In genomic region chr17:7549401-7550055, GRCh38 we compare ENCODE assay signal across 8 cellular contexts. TPM values are rescaled to one million over a fixed set of nuclear protein-coding genes. Genes with fewer than 3 reads are reported as not detected.
DNase-seq lines count a peak whose midpoint lies in the region; ATAC-seq and TF ChIP-seq lines count a peak whose summit lies in the region.

No MANE protein-coding gene starts in this region.

- peaks cover 48% of the 10 kb centered on the region for H3K4me1 Mint-ChIP-seq in CD8-positive, alpha-beta T cell (ENCODE audit: low read depth)
- H3K4me1 Mint-ChIP-seq in effector memory CD8-positive, alpha-beta T cell (ENCODE audit: low read depth in 2 of 2): peaks cover 35 to 44% of the 10 kb centered on the region in 2 donors
- H3K4me1 Mint-ChIP-seq in naive B cell (peaks cover 40 to 64% (median 63%) of the 10 kb centered on the region in 3 donors), type B pancreatic cell (ENCODE audit: unreplicated experiment) (peaks cover 13% of the 10 kb centered on the region)

- H3K27ac Mint-ChIP-seq in CD8-positive, alpha-beta T cell: peak overlapping the region; percentile 90
- peak overlapping the region; percentile 3 to 94 for H3K27ac Mint-ChIP-seq in effector memory CD8-positive, alpha-beta T cell
- peak overlapping the region in 5 of 6 donors; percentile 49 to 96 (median 82) for H3K27ac Mint-ChIP-seq in naive B cell
- peak overlapping the region; percentile 82 for H3K27ac Mint-ChIP-seq in type B pancreatic cell

- no peaks in the 10 kb centered on the region for H3K36me3 ChIP-seq in CD8-positive, alpha-beta T cell (ENCODE audit: insufficient read depth, low read length)

- peak overlapping the region; percentile 84 for H3K4me3 Mint-ChIP-seq in CD8-positive, alpha-beta T cell
- peak overlapping the region; percentile 74 to 87 for H3K4me3 Mint-ChIP-seq in effector memory CD8-positive, alpha-beta T cell
- H3K4me3 Mint-ChIP-seq in naive B cell (peak overlapping the region; percentile 67 to 94 (median 88)), type B pancreatic cell (peak overlapping the region; percentile 82)

- peak in 3 of 7 experiments; percentile 40 to 68 (median 67) for DNase-seq in CD8-positive, alpha-beta T cell
- peak; percentile 52 for DNase-seq in activated CD4-positive, CD25-positive, alpha-beta regulatory T cell treated with anti-CD3 and anti-CD28 coated beads, Interleukin-2, amount 50 U/mL, for 72 hours
- DNase-seq in effector memory CD8-positive, alpha-beta T cell: peak in 1 of 3 experiments; percentile 24
- no peak for DNase-seq in naive B cell
- DNase-seq in type B pancreatic cell (ENCODE audit: extremely low spot score, unreplicated experiment): no peak
- DNase-seq in GM10266 (ENCODE audit: extremely low spot score): no peak
- DNase-seq in NCI-H1694 (lab: John Stamatoyannopoulos, UW): no peak

- peak overlapping the region; percentile 92 for H3K4me3 ChIP-seq in CD8-positive, alpha-beta T cell (ENCODE audit: low read depth, low read length)

- intact Hi-C loops in CD8-positive, alpha-beta T cell (cut with DNase I, micrococcal nuclease): loop anchor here in 1 of 2 experiments (1.0 to 5.0 kb wide), 3 partner anchors 12 to 112 kb away; partner anchors contain the start of genes FGF11, SENP3 and TMEM102

- H3K36me3 Mint-ChIP-seq in CD8-positive, alpha-beta T cell: peaks cover 11% of the 10 kb centered on the region
- H3K36me3 Mint-ChIP-seq in effector memory CD8-positive, alpha-beta T cell (ENCODE audit: insufficient read depth): peaks cover 10% of the 10 kb centered on the region
- H3K36me3 Mint-ChIP-seq in naive B cell (no peaks in the 10 kb centered on the region), type B pancreatic cell (no peaks in the 10 kb centered on the region)

- no peaks in the 10 kb centered on the region for H3K27me3 ChIP-seq in CD8-positive, alpha-beta T cell (ENCODE audit: insufficient read depth, low read length)

- no peaks in the 10 kb centered on the region for H3K9me3 Mint-ChIP-seq in CD8-positive, alpha-beta T cell
- H3K9me3 Mint-ChIP-seq in effector memory CD8-positive, alpha-beta T cell: no peaks in the 10 kb centered on the region
- H3K9me3 Mint-ChIP-seq in naive B cell (no peaks in the 10 kb centered on the region), type B pancreatic cell (no peaks in the 10 kb centered on the region)

- peak overlapping the region; percentile 78 for H3K27ac ChIP-seq in CD8-positive, alpha-beta T cell (ENCODE audit: low read depth, low read length)

- no peaks in the 10 kb centered on the region for H3K9me3 ChIP-seq in CD8-positive, alpha-beta T cell (ENCODE audit: low read length)

- CTCF ChIA-PET in CD8-positive, alpha-beta T cell (lab: Charles Lee): interaction anchor here (0.8 to 5.9 kb wide), 8 partner anchors 9 to 194 kb away, joined by 3 to 44 read pairs (median 3); partner anchors contain the start of genes SENP3, TNFSF13 and TP53

- POLR2A ChIA-PET in CD8-positive, alpha-beta T cell (lab: Charles Lee): interaction anchor here (0.6 to 1.6 kb wide), 7 partner anchors 11 to 213 kb away, joined by 3 to 6 read pairs (median 3); partner anchors contain the start of genes ACAP1, MPDU1 and TP53

- peaks cover 60% of the 10 kb centered on the region for H3K4me1 ChIP-seq in CD8-positive, alpha-beta T cell (ENCODE audit: insufficient read depth, low read length)

- ATAC-seq in CD8-positive, alpha-beta T cell: peak; percentile 69
- ATAC-seq in effector memory CD8-positive, alpha-beta T cell (replicated peaks): peak; percentile 54
- ATAC-seq in naive B cell (ENCODE audit: low read depth in 2 of 2) (peak; percentile 38 to 39), HG03457 (IDR thresholded peaks at IDR 0.05; ENCODE audit: unreplicated experiment) (no peak)

- no peak for TF ChIP-seq CTCF in CD8-positive, alpha-beta T cell (IDR thresholded peaks at IDR 0.05)
- TF ChIP-seq CTCF in type B pancreatic cell (conservative IDR thresholded peaks at IDR 0.05) (no peak), GM10266 (IDR thresholded peaks at IDR 0.05; ENCODE audit: control insufficient read depth, insufficient read depth, low read depth, missing control alignments) (no peak)

- no peaks in the 10 kb centered on the region for H3K27me3 Mint-ChIP-seq in CD8-positive, alpha-beta T cell (ENCODE audit: low read depth)
- H3K27me3 Mint-ChIP-seq in effector memory CD8-positive, alpha-beta T cell: no peaks in the 10 kb centered on the region
- H3K27me3 Mint-ChIP-seq in naive B cell (no peaks in the 10 kb centered on the region), type B pancreatic cell (peaks cover 3% of the 10 kb centered on the region)

RNA-seq across cellular contexts. Expression of gene TNFSF12, which starts 0.7 kb away (rescaled TPM):
- 10 to 100 TPM; 11.3 to 13.1 TPM for total RNA-seq in CD8-positive, alpha-beta T cell
- polyA plus RNA-seq in naive B cell (ENCODE audit: low read depth in 6 of 6): 10 to 100 TPM; 21.6 to 33.3 (median 28.0) TPM
- total RNA-seq in type B pancreatic cell (ENCODE audit: low replicate concordance): 4.3 and 11.3 TPM in 2 replicates

RNA-seq across cellular contexts. Expression of gene TNFSF13, which starts 9.0 kb away (rescaled TPM):
- 1 to 10 TPM in 1 of 2 experiments, under 1 TPM in 1; 0.64 to 1.1 TPM for total RNA-seq in CD8-positive, alpha-beta T cell
- 10 to 100 TPM; 32.2 to 43.1 (median 38.5) TPM for polyA plus RNA-seq in naive B cell (ENCODE audit: low read depth in 6 of 6)
- total RNA-seq in type B pancreatic cell (ENCODE audit: low replicate concordance): 2.4 and 3.5 TPM in 2 replicates

RNA-seq across cellular contexts. Expression of gene SENP3, which starts 12.2 kb away (rescaled TPM):
- 10 to 100 TPM; 31.9 to 35.9 TPM for total RNA-seq in CD8-positive, alpha-beta T cell
- 10 to 100 TPM; 16.0 to 21.9 (median 18.2) TPM for polyA plus RNA-seq in naive B cell (ENCODE audit: low read depth in 6 of 6)
- total RNA-seq in type B pancreatic cell (ENCODE audit: low replicate concordance): 50.2 and 52.7 TPM in 2 replicates

RNA-seq across cellular contexts. Expression of gene CD68, which starts 29.9 kb away (rescaled TPM):
- total RNA-seq in CD8-positive, alpha-beta T cell: under 1 TPM in 1 of 2 experiments, not detected in 1; 0.62 TPM
- polyA plus RNA-seq in naive B cell (ENCODE audit: low read depth in 6 of 6): 1 to 10 TPM; 3.3 to 7.4 (median 6.8) TPM
- total RNA-seq in type B pancreatic cell (ENCODE audit: low replicate concordance): 5.0 and 5.8 TPM in 2 replicates

RNA-seq across cellular contexts. Expression of gene MPDU1, which starts 34.1 kb away (rescaled TPM):
- 10 to 100 TPM; 16.6 to 17.2 TPM for total RNA-seq in CD8-positive, alpha-beta T cell
- polyA plus RNA-seq in naive B cell (ENCODE audit: low read depth in 6 of 6): 10 to 100 TPM; 27.8 to 59.7 (median 43.1) TPM
- 61.8 and 67.6 TPM in 2 replicates for total RNA-seq in type B pancreatic cell (ENCODE audit: low replicate concordance)
